ENCODE assay signal across 8 cellular contexts in the genomic region with DNA sequence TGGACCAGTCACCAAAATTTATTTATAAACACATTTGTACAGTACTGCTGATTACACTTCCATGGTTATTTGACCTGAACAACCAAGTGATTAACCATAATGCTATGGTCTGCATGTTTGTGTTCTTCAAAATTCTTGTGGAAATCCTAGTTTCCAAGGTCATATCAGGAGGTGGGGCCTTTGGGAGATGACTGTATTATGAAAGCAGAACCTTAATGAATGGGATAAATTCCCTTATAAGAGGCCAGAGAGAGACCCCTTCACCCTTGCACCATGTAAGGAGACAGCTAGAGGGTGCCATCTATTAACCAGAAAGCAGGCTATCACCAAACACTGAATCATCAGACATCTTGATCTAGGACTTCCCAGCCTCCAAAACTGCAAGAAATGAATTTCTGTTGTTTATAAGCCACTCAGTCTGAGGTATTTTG. TPM values are rescaled to one million over a fixed set of nuclear protein-coding genes. Genes with fewer than 3 reads are reported as not detected.
DNase-seq lines count a peak whose midpoint lies in the region; ATAC-seq and TF ChIP-seq lines count a peak whose summit lies in the region.

No MANE protein-coding gene starts in this region.

- peaks cover 10% of the 10 kb centered on the region for H3K36me3 Mint-ChIP-seq in stimulated activated naive CD8-positive, alpha-beta T cell treated with anti-CD3 and anti-CD28 coated beads, Interleukin-15, Interleukin-2, amounts not matched to agents 100 ng/mL and 50 ng/mL, for 24 hours (ENCODE audit: low read depth)

- peak overlapping the region; percentile 36 for H3K27ac Mint-ChIP-seq in stimulated activated naive CD8-positive, alpha-beta T cell treated with anti-CD3 and anti-CD28 coated beads, Interleukin-15, Interleukin-2, amounts not matched to agents 100 ng/mL and 50 ng/mL, for 24 hours

- H3K4me1 Mint-ChIP-seq in stimulated activated naive CD8-positive, alpha-beta T cell treated with anti-CD3 and anti-CD28 coated beads, Interleukin-15, Interleukin-2, amounts not matched to agents 100 ng/mL and 50 ng/mL, for 24 hours (ENCODE audit: low read depth): peaks cover 35% of the 10 kb centered on the region

- H3K4me3 ChIP-seq in NB4 (ENCODE audit: low read depth, low read length) (peak overlapping the region; percentile 7), adrenal gland (no peak overlapping the region)

- DNase-seq in stimulated activated naive CD8-positive, alpha-beta T cell treated with anti-CD3 and anti-CD28 coated beads, Interleukin-15, Interleukin-2, amounts not matched to agents 100 U/mL and 50 U/mL, for 24 hours: no peak
- DNase-seq in NB4 (ENCODE audit: low read depth) (peak; percentile 80), adrenal gland (peak in 1 of 7 donors; percentile 8), lung microvascular endothelial cell (ENCODE audit: low read depth in 2 of 2) (peak; percentile 31 to 52)
- DNase-seq in effector CD4-positive, alpha-beta T cell: no peak

- H3K4me1 ChIP-seq in adrenal gland (replicated peaks in 1 of 2): peaks cover 14 to 32% of the 10 kb centered on the region in 2 donors

- no peaks in the 10 kb centered on the region for H3K9me3 Mint-ChIP-seq in stimulated activated naive CD8-positive, alpha-beta T cell treated with anti-CD3 and anti-CD28 coated beads, Interleukin-15, Interleukin-2, amounts not matched to agents 100 ng/mL and 50 ng/mL, for 24 hours

- no peaks in the 10 kb centered on the region for H3K9me3 ChIP-seq in adrenal gland (replicated peaks in 1 of 3)

- no peak for TF ChIP-seq POLR2A in NB4 (IDR thresholded peaks at IDR 0.05; ENCODE audit: extremely low read depth, insufficient read length)
- no peak for TF ChIP-seq POLR2A in adrenal gland (IDR thresholded peaks at IDR 0.05)

- intact Hi-C loops in adrenal gland (cut with DNase I): no loop called here

- no peaks in the 10 kb centered on the region for H3K36me3 ChIP-seq in adrenal gland (replicated peaks in 1 of 2)

- TF ChIP-seq CTCF in NB4 (IDR thresholded peaks at IDR 0.05; ENCODE audit: low read depth, low read length) (peak; percentile 60), adrenal gland (IDR thresholded peaks at IDR 0.05) (peak in 3 of 6 experiments; percentile 17 to 31 (median 30))

- ATAC-seq in stimulated activated naive CD8-positive, alpha-beta T cell treated with anti-CD3 and anti-CD28 coated beads, Interleukin-15, Interleukin-2, amounts not matched to agents 100 U/mL and 50 U/mL, for 24 hours: no peak
- ATAC-seq in HG02870 (IDR thresholded peaks at IDR 0.05; ENCODE audit: unreplicated experiment): no peak
- no peak for ATAC-seq in HG03565 (IDR thresholded peaks at IDR 0.05; ENCODE audit: unreplicated experiment)

- no peaks in the 10 kb centered on the region for H3K27me3 Mint-ChIP-seq in stimulated activated naive CD8-positive, alpha-beta T cell treated with anti-CD3 and anti-CD28 coated beads, Interleukin-15, Interleukin-2, amounts not matched to agents 100 ng/mL and 50 ng/mL, for 24 hours

- no peaks in the 10 kb centered on the region for H3K27me3 ChIP-seq in adrenal gland

- peak overlapping the region in 4 of 5 donors; percentile 1 to 92 (median 68) for H3K27ac ChIP-seq in adrenal gland

- H3K4me3 Mint-ChIP-seq in stimulated activated naive CD8-positive, alpha-beta T cell treated with anti-CD3 and anti-CD28 coated beads, Interleukin-15, Interleukin-2, amounts not matched to agents 100 ng/mL and 50 ng/mL, for 24 hours: peak overlapping the region; percentile 94

RNA-seq across cellular contexts. Expression of gene SCAPER, which starts 1.9 kb away (rescaled TPM):
- 10 to 100 TPM; 15.7 to 95.3 (median 25.6) TPM for total RNA-seq in adrenal gland
- polyA plus RNA-seq in adrenal gland: 10 to 100 TPM in 1 of 3 donors, 1 to 10 TPM in 2; 3.9 to 15.9 (median 5.1) TPM
- total RNA-seq in lung microvascular endothelial cell: 3.9 and 11.5 TPM in 2 replicates

RNA-seq across cellular contexts. Expression of gene RCN2, which starts 28.3 kb away (rescaled TPM):
- total RNA-seq in adrenal gland (10 to 100 TPM; 15.5 to 40.2 (median 30.5) TPM), lung microvascular endothelial cell (28.1 and 42.3 TPM in 2 replicates)
- polyA plus RNA-seq in adrenal gland: 10 to 100 TPM in 2 of 3 donors, 1 to 10 TPM in 1; 9.7 to 58.6 (median 12.9) TPM

Comparison
In these comparisons a context has a peak if more than half of its experiments do, and no peak if none do; other contexts are left out.
1. DNase-seq: peak in NB4 (single experiment) and lung microvascular endothelial cell (2 of 2); none in stimulated activated naive CD8-positive, alpha-beta T cell treated with anti-CD3 and anti-CD28 coated beads, Interleukin-15, Interleukin-2, amounts not matched to agents 100 U/mL and 50 U/mL, for 24 hours (single experiment) and effector CD4-positive, alpha-beta T cell (single experiment).